Comparison of ENCODE assay signal across 19 cellular contexts in genomic region chr22:48897638-48897954, GRCh38.
"Had no signal": no experiment of that assay in that cellular context is flagged by ENCODE, and none has a peak within 500 bp of the region (broad histone marks: within the 10 kb centered on the region; RNA-seq: fewer than 3 reads in every experiment).

No MANE protein-coding gene starts in this region.

- H3K4me3 ChIP-seq: left lung, lung, SJSA1, transverse colon had no signal

- H3K9me3 ChIP-seq: left lung, transverse colon had no signal

- DNase-seq: activated CD4-positive, alpha-beta T cell treated with anti-CD3 and anti-CD28 coated beads for 4 hours; activated CD4-positive, alpha-beta T cell treated with anti-CD3 and anti-CD28 coated beads, Interleukin-2, amount 50 U/mL, for 48 hours; activated naive CD4-positive, alpha-beta T cell treated with Interleukin-2 at 50 U/mL for 16 hours; amygdala; cerebellar nuclear complex; effector CD8-positive, alpha-beta T cell; erythroblast; foreskin keratinocyte; kidney; naive thymus-derived CD4-positive, alpha-beta T cell; retina; T-helper 9 cell; transverse colon had no signal

- H3K4me1 ChIP-seq: foreskin keratinocyte, left lung, SJSA1, transverse colon had no signal

- ATAC-seq: activated T-helper 17 cell treated with anti-CD3 and anti-CD28 coated beads, Interleukin-2, amount 50 U/mL, for 72 hours; foreskin keratinocyte; left lung; naive thymus-derived CD4-positive, alpha-beta T cell; stimulated activated effector memory CD8-positive, alpha-beta T cell treated with anti-CD3 and anti-CD28 coated beads, Interleukin-12 subunit alpha, Interleukin-12 subunit beta, amount 100 ng/mL, for 72 hours; WTC11 had no signal

- H3K27ac ChIP-seq: foreskin keratinocyte, left lung, SJSA1, transverse colon had no signal

- H3K27me3 ChIP-seq: foreskin keratinocyte, SJSA1, transverse colon had no signal

- H3K36me3 ChIP-seq: left lung, SJSA1, transverse colon had no signal

- FAIRE-seq: kidney had no signal
